1 cellular context compared by ENCODE assay signal in the genomic region with DNA sequence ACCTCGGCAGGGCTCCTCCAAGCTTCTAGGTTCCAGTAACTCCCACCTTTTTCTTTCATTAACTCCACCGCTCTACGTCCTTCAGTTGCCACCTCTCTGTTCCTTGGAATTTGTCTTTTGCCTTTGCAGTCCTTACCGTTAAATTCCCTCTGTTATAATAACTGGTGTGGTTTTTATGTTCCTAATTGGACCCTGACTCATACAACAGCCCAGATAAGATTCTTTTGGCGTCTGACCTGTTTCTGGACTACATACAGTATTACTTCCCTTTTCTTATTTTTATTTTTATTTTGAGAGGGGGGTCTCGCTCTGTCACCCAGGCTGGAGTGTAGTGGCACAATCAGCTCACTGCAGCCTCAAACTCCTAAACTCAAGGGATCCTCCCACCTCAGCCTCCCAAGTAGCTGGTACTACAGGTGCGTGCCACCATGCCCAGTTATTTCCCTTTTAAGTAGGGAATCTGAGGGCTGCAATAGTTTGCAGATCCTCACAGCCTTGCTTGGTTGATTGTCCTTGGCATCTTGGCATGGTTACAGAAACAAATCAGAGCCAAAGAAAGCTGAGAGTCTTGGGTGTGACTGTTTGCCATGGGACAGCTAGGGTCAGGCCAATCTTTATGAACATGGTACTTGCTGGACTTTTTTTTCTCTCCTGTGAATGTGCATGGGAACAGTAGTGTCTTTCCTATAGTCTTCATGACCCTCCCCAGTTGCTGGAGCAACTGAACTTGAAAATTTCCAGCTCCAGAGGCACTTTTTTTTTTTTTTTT.
TF ChIP-seq lines count a peak whose summit lies in the region.

No MANE protein-coding gene starts in this region.

TF ChIP-seq in K562, 482 proteins besides CTCF, POLR2A, EP300 and RAD21:
- TF ChIP-seq ARID3B (CRISPR knock-in tag; IDR thresholded peaks at IDR 0.05; ENCODE audit: borderline replicate concordance) (no peak), JUND (IDR thresholded peaks at IDR 0.05; ENCODE audit: borderline replicate concordance, low read depth, low read length) (peak; percentile 53; the same call in 1 of the 2 replicates), JUND (tag; IDR thresholded peaks at IDR 0.05; ENCODE audit: borderline replicate concordance, low read depth, low read length) (no peak; the same call in 2 of the 3 replicates), SMARCE1 (IDR thresholded peaks at IDR 0.05) (peak; percentile 57; the same call in 1 of the 2 replicates), STAT5B (CRISPR knock-in tag; IDR thresholded peaks at IDR 0.05) (no peak), CCNT2 (IDR thresholded peaks at IDR 0.05; ENCODE audit: borderline replicate concordance, extremely low read depth, insufficient read length, low read depth, low read length) (no peak), U2AF2 (optimal IDR thresholded peaks at IDR 0.05; ENCODE audit: low read depth, low read length) (no peak), FOSL1 (tag; conservative IDR thresholded peaks at IDR 0.05) (peak; percentile 69)
TF ChIP-seq in K562: peak in this region for 3.
